In the genomic region with DNA sequence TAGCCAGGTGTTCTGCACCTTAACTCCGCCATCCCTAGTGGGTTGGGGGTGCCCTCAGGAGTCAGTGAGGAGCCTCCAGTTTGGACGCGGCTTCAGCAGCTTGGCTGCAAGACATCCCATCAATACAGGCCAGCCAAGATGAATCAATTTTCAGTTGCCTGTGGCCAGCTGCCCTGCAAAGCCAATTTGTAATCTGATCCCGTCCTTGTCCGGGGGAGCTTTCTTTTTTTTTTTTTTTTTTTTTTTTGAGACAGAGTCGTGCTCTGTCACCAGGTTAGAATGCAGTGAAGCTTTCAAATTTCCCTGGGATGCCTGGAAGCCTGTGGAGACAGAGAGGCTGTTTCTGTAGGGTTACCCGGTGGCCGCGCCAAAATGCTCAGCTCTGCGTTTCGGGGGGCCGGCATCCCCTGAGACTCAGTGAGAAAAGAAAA, we compare ENCODE assay signal across 12 cellular contexts.
DNase-seq lines count a peak whose midpoint lies in the region; TF ChIP-seq lines count a peak whose summit lies in the region.
"Had no signal": no experiment of that assay in that cellular context is flagged by ENCODE, and none has a peak within 500 bp of the region (broad histone marks: within the 10 kb centered on the region; RNA-seq: fewer than 3 reads in every experiment).

No MANE protein-coding gene starts in this region.

- no peak for TF ChIP-seq CTCF in HFFc6 (IDR thresholded peaks at IDR 0.05)
- TF ChIP-seq CTCF in WERI-Rb-1 (IDR thresholded peaks at IDR 0.05; ENCODE audit: low read depth, low read length): no peak

- no peaks in the 10 kb centered on the region for H3K36me3 Mint-ChIP-seq in HFFc6 (ENCODE audit: low read depth)
- H3K36me3 Mint-ChIP-seq: naive B cell had no signal

- no peaks in the 10 kb centered on the region for H3K36me3 ChIP-seq in WERI-Rb-1
- H3K36me3 ChIP-seq: BLaER1 treated with 17β-estradiol and CSF1 and Interleukin-3, amounts not matched to agents 10 nM and 100 nM had no signal

- H3K27me3 ChIP-seq in WERI-Rb-1 (ENCODE audit: insufficient read depth, low read depth, severe bottlenecking): no peaks in the 10 kb centered on the region
- H3K27me3 ChIP-seq: BLaER1 treated with 17β-estradiol and CSF1 and Interleukin-3, amounts not matched to agents 10 nM and 100 nM had no signal

- peak; percentile 16 for DNase-seq in AG08396 (ENCODE audit: low spot score)
- peak; percentile 29 for DNase-seq in HFFc6
- DNase-seq in WERI-Rb-1: peak; percentile 42
- DNase-seq in iPS-NIHi7 (ENCODE audit: extremely low spot score): peak; percentile 72
- DNase-seq in stimulated activated CD4-positive, alpha-beta T cell treated with anti-CD3 and anti-CD28 coated beads, Interleukin-1b, Interleukin-23, amount 100 ng/mL, for 48 hours: no peak
- DNase-seq in amygdala (lab: John Stamatoyannopoulos, UW): no peak
- no peak for DNase-seq in dedifferentiated amniotic fluid mesenchymal stem cell (ENCODE audit: extremely low spot score)
- DNase-seq in G401 (ENCODE audit: low spot score): no peak
- DNase-seq: naive B cell had no signal

- peaks cover 7% of the 10 kb centered on the region; the same call in 1 of the 2 replicates for H3K9me3 Mint-ChIP-seq in HFFc6

- peak overlapping the region; percentile 24; the same call in 1 of the 2 replicates for H3K4me3 Mint-ChIP-seq in HFFc6
- H3K4me3 Mint-ChIP-seq: naive B cell had no signal

- peaks cover 5% of the 10 kb centered on the region for H3K27me3 Mint-ChIP-seq in HFFc6 (ENCODE audit: insufficient read depth)

- in situ Hi-C loops in G401 (cut with HindIII; ENCODE audit: low sequenced_read_pairs): no loop called here

- H3K27ac ChIP-seq in WERI-Rb-1: peak overlapping the region; percentile 46
- H3K27ac ChIP-seq: BLaER1 treated with 17β-estradiol and CSF1 and Interleukin-3, amounts not matched to agents 10 nM and 100 nM; coronary artery had no signal

- H3K4me3 ChIP-seq in WERI-Rb-1 (ENCODE audit: low read depth, low read length): no peak overlapping the region
- H3K4me3 ChIP-seq: BLaER1 treated with 17β-estradiol and CSF1 and Interleukin-3, amounts not matched to agents 10 nM and 100 nM; coronary artery had no signal

- H3K9me3 ChIP-seq in WERI-Rb-1 (ENCODE audit: severe bottlenecking): peaks cover 5% of the 10 kb centered on the region

- peaks cover 8% of the 10 kb centered on the region for H3K4me1 Mint-ChIP-seq in HFFc6 (ENCODE audit: low read depth)
- H3K4me1 Mint-ChIP-seq: naive B cell had no signal

- no peak overlapping the region for H3K27ac Mint-ChIP-seq in HFFc6
- H3K27ac Mint-ChIP-seq: activated T-helper 2 cell treated with anti-CD3 and anti-CD28 coated beads, Interferon-gamma antibody, Interleukin-2, Interleukin-4, amounts not matched to agents 10 μg/mL and 5 μg/mL and 100 μg/mL, durations not matched to agents 14 hours and 24 hours and 36 hours; naive B cell had no signal

Comparison
In these comparisons a context has a peak if more than half of its experiments do, and no peak if none do; other contexts are left out.
1. DNase-seq: peak in AG08396 (single experiment), HFFc6 (single experiment), WERI-Rb-1 (single experiment) and iPS-NIHi7 (single experiment); none in stimulated activated CD4-positive, alpha-beta T cell treated with anti-CD3 and anti-CD28 coated beads, Interleukin-1b, Interleukin-23, amount 100 ng/mL, for 48 hours (single experiment), amygdala (0 of 56), dedifferentiated amniotic fluid mesenchymal stem cell (single experiment) and G401 (single experiment).